In the genomic region with DNA sequence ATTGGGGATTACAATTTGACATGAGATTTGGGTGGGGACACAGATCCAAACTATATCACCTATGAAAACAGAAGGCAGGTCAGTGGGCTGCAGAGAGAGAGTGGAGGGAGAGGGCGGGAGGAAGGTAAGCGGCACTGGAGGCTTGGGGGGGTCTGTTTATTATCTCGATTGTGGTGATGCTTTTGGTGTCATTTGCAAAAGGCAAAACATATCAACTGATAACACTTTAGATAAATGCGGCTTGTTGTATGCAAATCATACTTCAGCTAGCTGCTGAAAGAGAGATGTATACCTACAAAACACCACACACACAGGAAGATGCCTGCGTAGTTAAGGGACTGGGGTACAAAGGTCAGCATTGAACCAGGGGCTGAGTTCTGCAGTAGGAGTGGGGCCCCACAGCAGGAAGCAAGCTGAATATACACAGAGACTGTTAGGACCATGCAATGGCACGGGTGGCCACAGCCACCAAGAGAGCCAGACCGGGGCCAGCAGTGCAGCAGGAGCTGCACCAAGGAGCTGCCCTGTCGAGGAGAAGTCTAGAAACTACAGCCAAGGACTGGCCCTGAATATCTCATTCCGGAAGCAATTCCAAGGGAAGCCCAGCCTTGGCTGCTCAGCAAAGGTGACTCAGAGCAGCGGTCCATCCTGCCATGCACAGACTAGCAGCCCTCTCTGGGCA, we compare ENCODE assay signal across 1 cellular context.
TF ChIP-seq lines count a peak whose summit lies in the region.

No MANE protein-coding gene starts in this region.

TF ChIP-seq in HepG2, 621 proteins besides CTCF, POLR2A, EP300 and RAD21 (continued from another document and continues in another):
- TF ChIP-seq, protein P1, sequence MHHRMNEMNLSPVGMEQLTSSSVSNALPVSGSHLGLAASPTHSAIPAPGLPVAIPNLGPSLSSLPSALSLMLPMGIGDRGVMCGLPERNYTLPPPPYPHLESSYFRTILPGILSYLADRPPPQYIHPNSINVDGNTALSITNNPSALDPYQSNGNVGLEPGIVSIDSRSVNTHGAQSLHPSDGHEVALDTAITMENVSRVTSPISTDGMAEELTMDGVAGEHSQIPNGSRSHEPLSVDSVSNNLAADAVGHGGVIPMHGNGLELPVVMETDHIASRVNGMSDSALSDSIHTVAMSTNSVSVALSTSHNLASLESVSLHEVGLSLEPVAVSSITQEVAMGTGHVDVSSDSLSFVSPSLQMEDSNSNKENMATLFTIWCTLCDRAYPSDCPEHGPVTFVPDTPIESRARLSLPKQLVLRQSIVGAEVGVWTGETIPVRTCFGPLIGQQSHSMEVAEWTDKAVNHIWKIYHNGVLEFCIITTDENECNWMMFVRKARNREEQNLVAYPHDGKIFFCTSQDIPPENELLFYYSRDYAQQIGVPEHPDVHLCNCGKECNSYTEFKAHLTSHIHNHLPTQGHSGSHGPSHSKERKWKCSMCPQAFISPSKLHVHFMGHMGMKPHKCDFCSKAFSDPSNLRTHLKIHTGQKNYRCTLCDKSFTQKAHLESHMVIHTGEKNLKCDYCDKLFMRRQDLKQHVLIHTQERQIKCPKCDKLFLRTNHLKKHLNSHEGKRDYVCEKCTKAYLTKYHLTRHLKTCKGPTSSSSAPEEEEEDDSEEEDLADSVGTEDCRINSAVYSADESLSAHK (CRISPR knock-in tag; IDR thresholded peaks at IDR 0.05; ENCODE audit: borderline replicate concordance), result no peak
- TF ChIP-seq, protein P2, sequence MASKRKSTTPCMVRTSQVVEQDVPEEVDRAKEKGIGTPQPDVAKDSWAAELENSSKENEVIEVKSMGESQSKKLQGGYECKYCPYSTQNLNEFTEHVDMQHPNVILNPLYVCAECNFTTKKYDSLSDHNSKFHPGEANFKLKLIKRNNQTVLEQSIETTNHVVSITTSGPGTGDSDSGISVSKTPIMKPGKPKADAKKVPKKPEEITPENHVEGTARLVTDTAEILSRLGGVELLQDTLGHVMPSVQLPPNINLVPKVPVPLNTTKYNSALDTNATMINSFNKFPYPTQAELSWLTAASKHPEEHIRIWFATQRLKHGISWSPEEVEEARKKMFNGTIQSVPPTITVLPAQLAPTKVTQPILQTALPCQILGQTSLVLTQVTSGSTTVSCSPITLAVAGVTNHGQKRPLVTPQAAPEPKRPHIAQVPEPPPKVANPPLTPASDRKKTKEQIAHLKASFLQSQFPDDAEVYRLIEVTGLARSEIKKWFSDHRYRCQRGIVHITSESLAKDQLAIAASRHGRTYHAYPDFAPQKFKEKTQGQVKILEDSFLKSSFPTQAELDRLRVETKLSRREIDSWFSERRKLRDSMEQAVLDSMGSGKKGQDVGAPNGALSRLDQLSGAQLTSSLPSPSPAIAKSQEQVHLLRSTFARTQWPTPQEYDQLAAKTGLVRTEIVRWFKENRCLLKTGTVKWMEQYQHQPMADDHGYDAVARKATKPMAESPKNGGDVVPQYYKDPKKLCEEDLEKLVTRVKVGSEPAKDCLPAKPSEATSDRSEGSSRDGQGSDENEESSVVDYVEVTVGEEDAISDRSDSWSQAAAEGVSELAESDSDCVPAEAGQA (IDR thresholded peaks at IDR 0.05; ENCODE audit: low read depth), result no peak
- TF ChIP-seq, protein P2 (CRISPR knock-in tag; IDR thresholded peaks at IDR 0.05; ENCODE audit: borderline replicate concordance), result no peak
- TF ChIP-seq ZNF276 (CRISPR knock-in tag; IDR thresholded peaks at IDR 0.05; ENCODE audit: low read depth) (no peak), ZNF652 (CRISPR knock-in tag; IDR thresholded peaks at IDR 0.05; ENCODE audit: borderline replicate concordance, low read depth) (no peak), NONO (IDR thresholded peaks at IDR 0.05) (no peak), NONO (CRISPR knock-in tag; conservative IDR thresholded peaks at IDR 0.05) (0 out of 2 replicates have a peak, but pooled peaks have one; percentile 30), ZNF772 (CRISPR knock-in tag; IDR thresholded peaks at IDR 0.05) (0 out of 2 replicates have a peak, but pooled peaks have one; percentile 23), GRHL1 (CRISPR knock-in tag; conservative IDR thresholded peaks at IDR 0.05) (no peak), MAF1 (CRISPR knock-in tag; IDR thresholded peaks at IDR 0.05; ENCODE audit: borderline replicate concordance) (no peak), REST (IDR thresholded peaks at IDR 0.05; ENCODE audit: borderline replicate concordance in 1 of 2, low read depth in 1 of 2, low read length in 2 of 2) (no peak), ZNF143 (CRISPR knock-in tag; IDR thresholded peaks at IDR 0.05) (0 out of 2 replicates have a peak, but pooled peaks have one; percentile 36), KAT8 (CRISPR knock-in tag; IDR thresholded peaks at IDR 0.05) (0 out of 2 replicates have a peak, but pooled peaks have one; percentile 41), SSRP1 (CRISPR knock-in tag; IDR thresholded peaks at IDR 0.05) (0 out of 2 replicates have a peak, but pooled peaks have one; percentile 52), GZF1 (CRISPR knock-in tag; IDR thresholded peaks at IDR 0.05) (no peak), HNRNPH1 (optimal IDR thresholded peaks at IDR 0.05; ENCODE audit: low read depth, low read length) (no peak), SRY (CRISPR knock-in tag; IDR thresholded peaks at IDR 0.05) (no peak), XRCC5 (optimal IDR thresholded peaks at IDR 0.05; ENCODE audit: low read length) (no peak), ZKSCAN8 (CRISPR knock-in tag; IDR thresholded peaks at IDR 0.05; ENCODE audit: borderline replicate concordance) (0 out of 2 replicates have a peak, but pooled peaks have one; percentile 58), MXI1 (IDR thresholded peaks at IDR 0.05; ENCODE audit: borderline replicate concordance, low read depth, low read length) (0 out of 3 replicates have a peak, but pooled peaks have one; percentile 18), YY1 (IDR thresholded peaks at IDR 0.05; ENCODE audit: insufficient read depth, insufficient replicate concordance, low read depth, low read length) (peak; percentile 34)
- TF ChIP-seq, protein P3, sequence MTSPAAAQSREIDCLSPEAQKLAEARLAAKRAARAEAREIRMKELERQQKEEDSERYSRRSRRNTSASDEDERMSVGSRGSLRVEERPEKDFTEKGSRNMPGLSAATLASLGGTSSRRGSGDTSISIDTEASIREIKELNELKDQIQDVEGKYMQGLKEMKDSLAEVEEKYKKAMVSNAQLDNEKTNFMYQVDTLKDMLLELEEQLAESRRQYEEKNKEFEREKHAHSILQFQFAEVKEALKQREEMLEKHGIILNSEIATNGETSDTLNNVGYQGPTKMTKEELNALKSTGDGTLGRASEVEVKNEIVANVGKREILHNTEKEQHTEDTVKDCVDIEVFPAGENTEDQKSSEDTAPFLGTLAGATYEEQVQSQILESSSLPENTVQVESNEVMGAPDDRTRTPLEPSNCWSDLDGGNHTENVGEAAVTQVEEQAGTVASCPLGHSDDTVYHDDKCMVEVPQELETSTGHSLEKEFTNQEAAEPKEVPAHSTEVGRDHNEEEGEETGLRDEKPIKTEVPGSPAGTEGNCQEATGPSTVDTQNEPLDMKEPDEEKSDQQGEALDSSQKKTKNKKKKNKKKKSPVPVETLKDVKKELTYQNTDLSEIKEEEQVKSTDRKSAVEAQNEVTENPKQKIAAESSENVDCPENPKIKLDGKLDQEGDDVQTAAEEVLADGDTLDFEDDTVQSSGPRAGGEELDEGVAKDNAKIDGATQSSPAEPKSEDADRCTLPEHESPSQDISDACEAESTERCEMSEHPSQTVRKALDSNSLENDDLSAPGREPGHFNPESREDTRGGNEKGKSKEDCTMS (CRISPR knock-in tag; conservative IDR thresholded peaks at IDR 0.05), result no peak
- TF ChIP-seq, protein P4, sequence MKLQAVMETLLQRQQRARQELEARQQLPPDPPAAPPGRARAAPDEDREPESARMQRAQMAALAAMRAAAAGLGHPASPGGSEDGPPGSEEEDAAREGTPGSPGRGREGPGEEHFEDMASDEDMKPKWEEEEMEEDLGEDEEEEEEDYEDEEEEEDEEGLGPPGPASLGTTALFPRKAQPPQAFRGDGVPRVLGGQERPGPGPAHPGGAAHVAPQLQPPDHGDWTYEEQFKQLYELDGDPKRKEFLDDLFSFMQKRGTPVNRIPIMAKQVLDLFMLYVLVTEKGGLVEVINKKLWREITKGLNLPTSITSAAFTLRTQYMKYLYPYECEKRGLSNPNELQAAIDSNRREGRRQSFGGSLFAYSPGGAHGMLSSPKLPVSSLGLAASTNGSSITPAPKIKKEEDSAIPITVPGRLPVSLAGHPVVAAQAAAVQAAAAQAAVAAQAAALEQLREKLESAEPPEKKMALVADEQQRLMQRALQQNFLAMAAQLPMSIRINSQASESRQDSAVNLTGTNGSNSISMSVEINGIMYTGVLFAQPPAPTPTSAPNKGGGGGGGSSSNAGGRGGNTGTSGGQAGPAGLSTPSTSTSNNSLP (IDR thresholded peaks at IDR 0.05; ENCODE audit: low read depth, low read length), result no peak
- TF ChIP-seq, protein P5, sequence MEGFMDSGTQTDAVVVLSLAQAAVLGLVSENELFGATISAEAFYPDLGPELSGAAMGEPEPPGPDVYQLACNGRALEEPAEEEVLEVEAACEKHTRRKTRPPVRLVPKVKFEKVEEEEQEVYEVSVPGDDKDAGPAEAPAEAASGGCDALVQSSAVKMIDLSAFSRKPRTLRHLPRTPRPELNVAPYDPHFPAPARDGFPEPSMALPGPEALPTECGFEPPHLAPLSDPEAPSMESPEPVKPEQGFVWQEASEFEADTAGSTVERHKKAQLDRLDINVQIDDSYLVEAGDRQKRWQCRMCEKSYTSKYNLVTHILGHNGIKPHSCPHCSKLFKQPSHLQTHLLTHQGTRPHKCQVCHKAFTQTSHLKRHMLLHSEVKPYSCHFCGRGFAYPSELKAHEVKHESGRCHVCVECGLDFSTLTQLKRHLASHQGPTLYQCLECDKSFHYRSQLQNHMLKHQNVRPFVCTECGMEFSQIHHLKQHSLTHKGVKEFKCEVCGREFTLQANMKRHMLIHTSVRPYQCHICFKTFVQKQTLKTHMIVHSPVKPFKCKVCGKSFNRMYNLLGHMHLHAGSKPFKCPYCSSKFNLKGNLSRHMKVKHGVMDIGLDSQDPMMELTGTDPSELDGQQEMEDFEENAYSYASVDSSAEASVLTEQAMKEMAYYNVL (CRISPR knock-in tag; IDR thresholded peaks at IDR 0.05; ENCODE audit: borderline replicate concordance), result 0 out of 2 replicates have a peak, but pooled peaks have one; percentile 16
